In genomic region chr3:131303848-131304247, GRCh38 we compare ENCODE assay signal across 23 cellular contexts.
"Had no signal": no experiment of that assay in that cellular context is flagged by ENCODE, and none has a peak within 500 bp of the region (broad histone marks: within the 10 kb centered on the region; RNA-seq: fewer than 3 reads in every experiment).

No MANE protein-coding gene starts in this region.

- H3K27ac Mint-ChIP-seq: activated CD4-positive, alpha-beta memory T cell treated with anti-CD3 and anti-CD28 coated beads for 36 hours; activated naive CD8-positive, alpha-beta T cell treated with anti-CD3 and anti-CD28 coated beads for 36 hours; nephron progenitor cell; stimulated activated naive B cell treated with anti-CD40 and anti-IgM and Interleukin-4, amounts not matched to agents 10 μg/mL and 1 μg/mL and 100 μg/mL, for 72 hours had no signal

- H3K9me3 ChIP-seq: prostate gland, suprapubic skin, upper lobe of left lung had no signal

- H3K27ac ChIP-seq: ascending aorta, coronary artery, epithelial cell of prostate, heart left ventricle, left ventricle myocardium inferior, prostate gland, suprapubic skin, upper lobe of left lung had no signal

- ATAC-seq: activated T-cell treated with anti-CD3 and anti-CD28 coated beads, Interleukin-2, amount 50 U/mL, for 4 hours; sciatic nerve; stimulated activated naive B cell treated with anti-CD40 and anti-IgM and Interleukin-4, amounts not matched to agents 10 μg/mL and 1 μg/mL and 100 μg/mL, for 72 hours had no signal

- H3K27me3 Mint-ChIP-seq: activated CD4-positive, alpha-beta memory T cell treated with anti-CD3 and anti-CD28 coated beads for 36 hours had no signal

- H3K4me1 ChIP-seq: ascending aorta, heart left ventricle, left ventricle myocardium inferior, prostate gland, suprapubic skin, upper lobe of left lung had no signal

- H3K4me3 Mint-ChIP-seq: activated CD4-positive, alpha-beta memory T cell treated with anti-CD3 and anti-CD28 coated beads for 36 hours; activated naive CD8-positive, alpha-beta T cell treated with anti-CD3 and anti-CD28 coated beads for 36 hours; activated T-cell treated with anti-CD3 and anti-CD28 coated beads, Interleukin-2, amount 50 U/mL, for 4 hours; nephron progenitor cell; stimulated activated naive B cell treated with anti-CD40 and anti-IgM and Interleukin-4, amounts not matched to agents 10 μg/mL and 1 μg/mL and 100 μg/mL, for 72 hours had no signal

- H3K36me3 ChIP-seq: ascending aorta, heart left ventricle, left ventricle myocardium inferior, prostate gland, suprapubic skin, upper lobe of left lung had no signal

- H3K4me1 Mint-ChIP-seq: activated naive CD8-positive, alpha-beta T cell treated with anti-CD3 and anti-CD28 coated beads for 36 hours; nephron progenitor cell; stimulated activated naive B cell treated with anti-CD40 and anti-IgM and Interleukin-4, amounts not matched to agents 10 μg/mL and 1 μg/mL and 100 μg/mL, for 72 hours had no signal

- H3K36me3 Mint-ChIP-seq: activated CD4-positive, alpha-beta memory T cell treated with anti-CD3 and anti-CD28 coated beads for 36 hours; activated naive CD8-positive, alpha-beta T cell treated with anti-CD3 and anti-CD28 coated beads for 36 hours; stimulated activated naive B cell treated with anti-CD40 and anti-IgM and Interleukin-4, amounts not matched to agents 10 μg/mL and 1 μg/mL and 100 μg/mL, for 72 hours had no signal

- DNase-seq: activated CD4-positive, alpha-beta memory T cell treated with anti-CD3 and anti-CD28 coated beads for 36 hours; activated CD4-positive, CD25-positive, alpha-beta regulatory T cell treated with anti-CD3 and anti-CD28 coated beads, Interleukin-2, amount 50 U/mL, for 72 hours; activated effector memory CD4-positive, alpha-beta T cell treated with anti-CD3 and anti-CD28 coated beads, Interleukin-2, amount 50 U/mL, for 16 hours; activated naive CD8-positive, alpha-beta T cell treated with anti-CD3 and anti-CD28 coated beads for 36 hours; activated T-cell treated with anti-CD3 and anti-CD28 coated beads, Interleukin-2, amount 50 U/mL, for 4 hours; caudate nucleus; effector CD8-positive, alpha-beta T cell; foreskin melanocyte; heart left ventricle; islet precursor cell; left ventricle myocardium inferior; mesenchymal stem cell; nephron progenitor cell; stimulated activated CD4-positive, alpha-beta T cell treated with anti-CD3 and anti-CD28 coated beads, Interleukin-2, amount 100 ng/mL, for 24 hours; stimulated activated naive B cell treated with anti-CD40 and anti-IgM and Interleukin-4, amounts not matched to agents 10 μg/mL and 1 μg/mL and 100 μg/mL, for 72 hours; T-helper 9 cell; upper lobe of left lung had no signal

- H3K27me3 ChIP-seq: ascending aorta, heart left ventricle, suprapubic skin, upper lobe of left lung had no signal

- H3K9me3 Mint-ChIP-seq: activated CD4-positive, alpha-beta memory T cell treated with anti-CD3 and anti-CD28 coated beads for 36 hours; activated naive CD8-positive, alpha-beta T cell treated with anti-CD3 and anti-CD28 coated beads for 36 hours; activated T-cell treated with anti-CD3 and anti-CD28 coated beads, Interleukin-2, amount 50 U/mL, for 4 hours had no signal

- H3K4me3 ChIP-seq: ascending aorta, coronary artery, heart left ventricle, left ventricle myocardium inferior, prostate gland, suprapubic skin, upper lobe of left lung had no signal
